12 cellular contexts compared by ENCODE assay signal in the genomic region with DNA sequence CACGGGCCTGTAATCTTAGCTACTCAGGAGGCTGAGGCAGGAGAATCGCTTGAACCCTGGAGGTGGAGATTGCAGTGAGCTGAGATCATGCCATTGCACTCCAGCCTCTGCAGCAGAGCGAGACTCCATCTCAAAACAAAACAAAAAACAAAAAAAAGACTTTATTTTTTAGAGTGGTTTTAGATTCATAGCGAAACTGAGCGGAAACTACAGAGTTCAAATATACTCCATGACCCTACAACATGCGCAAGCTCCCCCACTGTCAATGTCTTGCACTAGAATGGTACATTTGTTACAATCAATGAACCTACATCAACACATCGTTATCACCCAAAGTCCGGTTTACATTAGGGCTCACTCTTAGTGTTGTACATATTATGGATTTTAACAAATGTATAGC. TPM values are rescaled to one million over a fixed set of nuclear protein-coding genes. Genes with fewer than 3 reads are reported as not detected.
DNase-seq lines count a peak whose midpoint lies in the region; ATAC-seq, FAIRE-seq and TF ChIP-seq lines count a peak whose summit lies in the region.
"Had no signal": no experiment of that assay in that cellular context is flagged by ENCODE, and none has a peak within 500 bp of the region (broad histone marks: within the 10 kb centered on the region; RNA-seq: fewer than 3 reads in every experiment).

No MANE protein-coding gene starts in this region.

- peaks cover 24% of the 10 kb centered on the region for H3K4me1 ChIP-seq in PC-3 (ENCODE audit: insufficient read depth, low read length)

- peak; percentile 71 for FAIRE-seq in GM12891 (lab: Jason Lieb, UNC)
- FAIRE-seq: astrocyte, endothelial cell of umbilical vein had no signal

- no peak overlapping the region for H3K4me2 ChIP-seq in PC-3 (ENCODE audit: low read length)

- H3K27ac ChIP-seq in PC-3 (ENCODE audit: low read length) = no peak overlapping the region

- H3F3A ChIP-seq in PC-3 (ENCODE audit: low read length, unreplicated experiment) = no peaks in the 10 kb centered on the region

- DNase-seq in GM12891 (ENCODE audit: insufficient read length, low spot score) = no peak
- DNase-seq in type B pancreatic cell (ENCODE audit: extremely low spot score, unreplicated experiment) = no peak
- DNase-seq in DMS114 treated with DMSO at 0.1 percent for 48 hours (lab: John Stamatoyannopoulos, UW; ENCODE audit: unreplicated experiment) = no peak
- no peak for DNase-seq in PC-3
- DNase-seq: Caco-2 had no signal

- no peaks in the 10 kb centered on the region for H3K9me2 ChIP-seq in PC-3 (replicated peaks; ENCODE audit: low read length)

- no peaks in the 10 kb centered on the region for H3K27me3 ChIP-seq in PC-3 (ENCODE audit: low read length)

- no peak for TF ChIP-seq CTCF in type B pancreatic cell (conservative IDR thresholded peaks at IDR 0.05)
- no peak for TF ChIP-seq CTCF in PC-3 (conservative IDR thresholded peaks at IDR 0.05; ENCODE audit: low read depth, low read length)

- POLR2A ChIA-PET in PC-3 (lab: Charles Lee; ENCODE audit: unreplicated experiment) = no interaction called here

- H3K9me3 Mint-ChIP-seq in type B pancreatic cell = no peaks in the 10 kb centered on the region

- no peaks in the 10 kb centered on the region for H3K27me3 Mint-ChIP-seq in type B pancreatic cell

- BruUV-seq in PC-3 (replicated peaks; lab: Mats Ljungman, UMichigan) = no TSS peak

- peak; percentile 37 for ATAC-seq in GM19328 (IDR thresholded peaks at IDR 0.05; ENCODE audit: unreplicated experiment)
- peak; percentile 39 for ATAC-seq in HG02852 (IDR thresholded peaks at IDR 0.05; ENCODE audit: unreplicated experiment)
- peak; percentile 47 for ATAC-seq in HG03575 (IDR thresholded peaks at IDR 0.05; ENCODE audit: extremely low read depth, insufficient number of reproducible peaks, low FRiP score, unreplicated experiment)
- no peak for ATAC-seq in GM21737 (IDR thresholded peaks at IDR 0.05; ENCODE audit: unreplicated experiment)
- ATAC-seq in PC-3 = no peak
- ATAC-seq: Right ventricle myocardium inferior had no signal

- H3K4me3 Mint-ChIP-seq in type B pancreatic cell = no peak overlapping the region

- H2AFZ ChIP-seq in PC-3 (ENCODE audit: low read length) = no peak overlapping the region

- CTCF ChIA-PET in PC-3 (lab: Charles Lee) = no interaction called here

- no peak for TF ChIP-seq POLR2A in GM12891 (IDR thresholded peaks at IDR 0.05; ENCODE audit: low read depth, low read length)

- peaks cover 10% of the 10 kb centered on the region for H3K4me1 Mint-ChIP-seq in type B pancreatic cell (ENCODE audit: unreplicated experiment)

- H3K36me3 Mint-ChIP-seq in type B pancreatic cell = no peaks in the 10 kb centered on the region

- no peak overlapping the region for H3K4me3 ChIP-seq in PC-3 (ENCODE audit: low read length)

- H3K79me2 ChIP-seq in PC-3 (ENCODE audit: low read length) = peaks cover 22% of the 10 kb centered on the region

- intact Hi-C loops in PC-3 (cut with micrococcal nuclease) = loop anchor here (10.0 kb wide), 1 partner anchor 683 kb away; a partner anchor contains a TSS

- H4K20me1 ChIP-seq in PC-3 (ENCODE audit: low read length) = no peaks in the 10 kb centered on the region

- no peak overlapping the region for H3K27ac Mint-ChIP-seq in type B pancreatic cell

- H3K9me3 ChIP-seq in PC-3 (ENCODE audit: low read length) = no peaks in the 10 kb centered on the region
- H3K9me3 ChIP-seq: Caco-2 had no signal

- no peaks in the 10 kb centered on the region for H3K36me3 ChIP-seq in PC-3 (ENCODE audit: low read depth, low read length)

- H3K9ac ChIP-seq in PC-3 (ENCODE audit: low read length) = no peak overlapping the region

TF ChIP-seq in GM12891, 5 proteins besides CTCF, POLR2A, EP300 and RAD21:
- TF ChIP-seq POLR2AphosphoS5 (IDR thresholded peaks at IDR 0.05; ENCODE audit: low read depth, low read length) = no peak
- TF ChIP-seq SPI1 (IDR thresholded peaks at IDR 0.05; ENCODE audit: low read depth, low read length) = no peak
- TF ChIP-seq POU2F2 (IDR thresholded peaks at IDR 0.05; ENCODE audit: low read depth, low read length) = no peak
- no peak for TF ChIP-seq TAF1 (IDR thresholded peaks at IDR 0.05; ENCODE audit: low read depth, low read length)
- no peak for TF ChIP-seq PAX5 (IDR thresholded peaks at IDR 0.05; ENCODE audit: insufficient read depth, low read length, severe bottlenecking)
TF ChIP-seq in GM12891: peak in this region for 0.

RNA-seq across cellular contexts. Expression of a gene that starts 2.2 kb away (rescaled TPM):
- polyA plus RNA-seq in GM12891 (2012; ENCODE audit: low read depth, missing spikeins) = 8.4 TPM
- total RNA-seq in type B pancreatic cell (ENCODE audit: low replicate concordance) = 83.2 and 138 TPM in 2 replicates
- total RNA-seq in PC-3 (2014; rRNA removed) = 174 and 184 TPM in 2 replicates

RNA-seq across cellular contexts. Expression of a gene that starts 14.6 kb away (rescaled TPM):
- 19.7 TPM for polyA plus RNA-seq in GM12891 (2012; ENCODE audit: low read depth, missing spikeins)
- 88.2 and 94.3 TPM in 2 replicates for total RNA-seq in type B pancreatic cell (ENCODE audit: low replicate concordance)
- total RNA-seq in PC-3 (2014; rRNA removed) = 27.3 and 36.4 TPM in 2 replicates

RNA-seq across cellular contexts. Expression of a gene that starts 14.6 kb away (rescaled TPM):
- 0.74 TPM for polyA plus RNA-seq in GM12891 (2012; ENCODE audit: low read depth, missing spikeins)
- total RNA-seq in type B pancreatic cell (ENCODE audit: low replicate concordance) = 9.9 and 13.0 TPM in 2 replicates
- 4.2 and 4.7 TPM in 2 replicates for total RNA-seq in PC-3 (2014; rRNA removed)

Comparison
In these comparisons a context has a peak if more than half of its experiments do, and no peak if none do; other contexts are left out.
1. ATAC-seq: peak in GM19328 (single experiment), HG02852 (single experiment) and HG03575 (single experiment); none in GM21737 (single experiment) and PC-3 (single experiment).